Comparison of ENCODE assay signal across 1 cellular context in the genomic region with DNA sequence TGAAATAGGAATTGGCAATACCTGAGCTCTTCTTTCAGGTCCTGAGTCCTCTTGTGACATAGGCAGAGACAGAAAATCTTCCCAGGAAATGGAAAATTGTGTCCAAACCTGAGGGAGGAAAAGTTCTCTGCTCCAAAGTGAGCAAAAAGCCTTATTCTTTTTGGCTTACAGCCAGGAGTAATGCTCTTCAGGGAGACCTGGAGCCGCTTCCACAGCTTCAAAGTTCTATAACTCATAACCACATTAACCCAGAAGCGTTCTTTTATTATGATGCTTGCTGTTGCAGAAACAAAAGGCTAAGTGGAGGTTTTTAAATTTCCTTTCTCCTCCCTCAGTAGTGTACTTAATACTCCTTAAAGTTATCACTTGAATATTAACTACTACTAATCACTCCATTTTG.
TF ChIP-seq lines count a peak whose summit lies in the region.

No MANE protein-coding gene starts in this region.

TF ChIP-seq in HEK293, 187 proteins besides CTCF, POLR2A, EP300 and RAD21 (continued from another document):
- TF ChIP-seq ZNF624 (tag by site-specific recombination; IDR thresholded peaks at IDR 0.05) (no peak), ZNF610 (tag by site-specific recombination; IDR thresholded peaks at IDR 0.05; ENCODE audit: borderline replicate concordance) (no peak), ZNF571 (tag by site-specific recombination; IDR thresholded peaks at IDR 0.05) (no peak), ZNF121 (tag by site-specific recombination; IDR thresholded peaks at IDR 0.05) (no peak), GFI1B (tag by site-specific recombination; IDR thresholded peaks at IDR 0.05) (no peak)
- TF ChIP-seq, protein P1, sequence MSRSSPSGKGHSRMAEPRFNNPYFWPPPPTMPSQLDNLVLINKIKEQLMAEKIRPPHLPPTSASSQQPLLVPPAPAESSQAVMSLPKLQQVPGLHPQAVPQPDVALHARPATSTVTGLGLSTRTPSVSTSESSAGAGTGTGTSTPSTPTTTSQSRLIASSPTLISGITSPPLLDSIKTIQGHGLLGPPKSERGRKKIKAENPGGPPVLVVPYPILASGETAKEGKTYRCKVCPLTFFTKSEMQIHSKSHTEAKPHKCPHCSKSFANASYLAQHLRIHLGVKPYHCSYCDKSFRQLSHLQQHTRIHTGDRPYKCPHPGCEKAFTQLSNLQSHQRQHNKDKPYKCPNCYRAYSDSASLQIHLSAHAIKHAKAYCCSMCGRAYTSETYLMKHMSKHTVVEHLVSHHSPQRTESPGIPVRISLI (tag by site-specific recombination; IDR thresholded peaks at IDR 0.05): no peak
